4 cellular contexts compared by ENCODE assay signal in genomic region chr6:159824690-159825089, GRCh38. TPM values are rescaled to one million over a fixed set of nuclear protein-coding genes. Genes with fewer than 3 reads are reported as not detected.
"Had no signal": no experiment of that assay in that cellular context is flagged by ENCODE, and none has a peak within 500 bp of the region (broad histone marks: within the 10 kb centered on the region; RNA-seq: fewer than 3 reads in every experiment).

No MANE protein-coding gene starts in this region.

RNA-seq across cellular contexts. Expression of gene PNLDC1, which starts 24.6 kb away (rescaled TPM):
- total RNA-seq: temporal lobe, ureter, urinary bladder, vagina had no signal
